Comparison of ENCODE assay signal across 8 cellular contexts in genomic region chr11:134252539-134253188, GRCh38. TPM values are rescaled to one million over a fixed set of nuclear protein-coding genes. Genes with fewer than 3 reads are reported as not detected.
DNase-seq lines count a peak whose midpoint lies in the region; ATAC-seq, FAIRE-seq and TF ChIP-seq lines count a peak whose summit lies in the region.

No MANE protein-coding gene starts in this region.

- peak overlapping the region; percentile 64 for H3K9ac ChIP-seq in OCI-LY1 (ENCODE audit: low read length)
- H3K9ac ChIP-seq in HepG2 (ENCODE audit: insufficient read depth, low read depth, low read length): peak overlapping the region; percentile 71

- H2AFZ ChIP-seq in OCI-LY1 (ENCODE audit: low read length): peak overlapping the region; percentile 48; the same call in 1 of the 2 replicates
- H2AFZ ChIP-seq in HepG2 (ENCODE audit: low read length): peak overlapping the region; percentile 98

- BruUV-seq in HepG2 (replicated peaks; lab: Mats Ljungman, UMichigan): TSS peak; percentile 68

- in situ Hi-C loops in HepG2 (cut with HindIII; ENCODE audit: extremely low pct_ligation_motif_present, low pct_unique_long_range_greater_than_20kb): no loop called here

- H3K9me3 ChIP-seq in OCI-LY1 (ENCODE audit: low read length) (no peaks in the 10 kb centered on the region), breast epithelium (no peaks in the 10 kb centered on the region), HepG2 (ENCODE audit: low read length) (no peaks in the 10 kb centered on the region)

- TF ChIP-seq CTCF in 22Rv1 (IDR thresholded peaks at IDR 0.05) (no peak), OCI-LY1 (IDR thresholded peaks at IDR 0.05; ENCODE audit: low read length) (no peak), breast epithelium (IDR thresholded peaks at IDR 0.05) (no peak), HepG2 (CRISPR knock-in tag; IDR thresholded peaks at IDR 0.05) (no peak)

- H3K36me3 ChIP-seq in OCI-LY1 (ENCODE audit: insufficient read depth, low read length) (peaks cover 24% of the 10 kb centered on the region), breast epithelium (no peaks in the 10 kb centered on the region), HepG2 (replicated peaks in 1 of 2; ENCODE audit: control insufficient read depth in 1 of 2, insufficient read depth in 2 of 2, low read length in 2 of 2) (peaks cover 9 to 33% of the 10 kb centered on the region in 2 experiments; a peak in 4 of 5 replicates)

- TF ChIP-seq EP300 in HepG2 (IDR thresholded peaks at IDR 0.05; ENCODE audit: low read depth in 2 of 2, low read length in 2 of 2) (no peak), HepG2 (CRISPR knock-in tag; IDR thresholded peaks at IDR 0.05; ENCODE audit: borderline replicate concordance) (no peak)

- TF ChIP-seq RAD21 in HepG2 (CRISPR knock-in tag; IDR thresholded peaks at IDR 0.05): no peak

- H3K27ac ChIP-seq in 22Rv1: peak overlapping the region; percentile 68
- H3K27ac ChIP-seq in OCI-LY1 (ENCODE audit: low read depth, low read length, poor library complexity, severe bottlenecking): no peak overlapping the region
- peak overlapping the region; percentile 61 to 71 for H3K27ac ChIP-seq in breast epithelium
- H3K27ac ChIP-seq in HepG2 (ENCODE audit: extremely low read length, insufficient read depth, low read length): peak overlapping the region; percentile 61

- no peak for FAIRE-seq in HepG2 (lab: Jason Lieb, UNC)

- H3K4me3 ChIP-seq in OCI-LY1 (ENCODE audit: low read depth, low read length, poor library complexity, severe bottlenecking): peak overlapping the region; percentile 71
- H3K4me3 ChIP-seq in breast epithelium: peak overlapping the region; percentile 81 to 96 (median 91)
- peak overlapping the region; percentile 75 to 98 (median 86) for H3K4me3 ChIP-seq in HepG2 (replicated peaks in 1 of 3; ENCODE audit: insufficient read depth in 1 of 3, low read depth in 2 of 3, low read length in 3 of 3)

- CTCF ChIA-PET in HepG2 (lab: Yijun Ruan, JAX; ENCODE audit: low intra/inter-chr PET ratio, low total read pairs): no interaction called here

- ATAC-seq in GM18499 (IDR thresholded peaks at IDR 0.05; ENCODE audit: insufficient read depth, unreplicated experiment) (peak; percentile 26), HG03045 (IDR thresholded peaks at IDR 0.05; ENCODE audit: unreplicated experiment) (peak; percentile 30), HepG2 (peak; percentile 42)

- no peaks in the 10 kb centered on the region for H3K9me2 ChIP-seq in OCI-LY1 (ENCODE audit: low read depth, low read length)

- H3K27me3 ChIP-seq in OCI-LY1 (ENCODE audit: insufficient read depth, low read length) (no peaks in the 10 kb centered on the region), breast epithelium (no peaks in the 10 kb centered on the region), HepG2 (ENCODE audit: control insufficient read depth in 1 of 2, insufficient read depth in 2 of 2, low read length in 2 of 2) (no peaks in the 10 kb centered on the region)

- intact Hi-C loops in breast epithelium (cut with DNase I; ENCODE audit: low total_unique reads): no loop called here
- intact Hi-C loops in HepG2 (cut with micrococcal nuclease; ENCODE audit: unreplicated experiment): loop anchor here (2.0 kb wide), 1 partner anchor 28 kb away; the partner anchor contains the start of gene VPS26B

- POLR2A ChIA-PET in HepG2 (lab: Yijun Ruan, JAX): interaction anchor here (0.9 to 1.8 kb wide), 2 partner anchors 28 kb away, joined by 4 to 12 read pairs; partner anchors contain the start of genes NCAPD3 and VPS26B

- no peak for TF ChIP-seq POLR2A in breast epithelium (IDR thresholded peaks at IDR 0.05)
- no peak for TF ChIP-seq POLR2A in HepG2 (IDR thresholded peaks at IDR 0.05; ENCODE audit: insufficient read depth in 1 of 2, low read depth in 2 of 2, low read length in 2 of 2)

- DNase-seq in breast epithelium (ENCODE audit: low spot score in 2 of 2) (no peak), HepG2 (ENCODE audit: low spot score) (no peak), superior temporal gyrus (ENCODE audit: extremely low spot score) (peak; percentile 26), mucosa of gallbladder (ENCODE audit: low spot score) (no peak)

- peak overlapping the region; percentile 80 for H3K4me2 ChIP-seq in OCI-LY1 (ENCODE audit: low read length)
- H3K4me2 ChIP-seq in HepG2 (ENCODE audit: low read depth, low read length): peak overlapping the region; percentile 73

- H3K79me2 ChIP-seq in OCI-LY1 (ENCODE audit: insufficient read depth, low read length) (no peaks in the 10 kb centered on the region), HepG2 (ENCODE audit: insufficient read depth, low read length) (peaks cover 21% of the 10 kb centered on the region)

- WGBS in HepG2 (ENCODE audit: low lambda C conversion rate): 4% methylated on average over 16 of the region's 22 CpGs

- H3F3A ChIP-seq in OCI-LY1 (ENCODE audit: insufficient read depth, low read length): no peaks in the 10 kb centered on the region

- H3K4me1 ChIP-seq in OCI-LY1 (ENCODE audit: insufficient read depth, low read length, severe bottlenecking): peaks cover 18% of the 10 kb centered on the region
- H3K4me1 ChIP-seq in breast epithelium: peaks cover 5 to 14% of the 10 kb centered on the region in 2 donors
- peaks cover 24% of the 10 kb centered on the region for H3K4me1 ChIP-seq in HepG2 (ENCODE audit: insufficient read depth, low read length)

- H4K20me1 ChIP-seq in OCI-LY1 (ENCODE audit: insufficient read depth, low read length) (no peaks in the 10 kb centered on the region), HepG2 (ENCODE audit: insufficient read depth, low read length) (no peaks in the 10 kb centered on the region)

RNA-seq across cellular contexts. Expression of gene THYN1, which starts 0.5 kb away (rescaled TPM):
- 10 to 100 TPM; 51.7 to 73.9 (median 58.7) TPM for total RNA-seq in breast epithelium
- total RNA-seq in HepG2 (2016; rRNA removed; fragmentation: Illumina TruSeq; extraction: Trizol): 87.6 and 124 TPM in 2 replicates
- 27.7 and 28.2 TPM in 2 replicates for total RNA-seq in HepG2 (2016; cell fraction: cytosol; rRNA removed; fragmentation: Illumina TruSeq; extraction: Trizol; ENCODE audit: low read depth)
- 85.6 and 131 TPM in 2 replicates for total RNA-seq in HepG2 (2016; cell fraction: insoluble cytoplasmic fraction; rRNA removed; fragmentation: Illumina TruSeq; extraction: Trizol)
- total RNA-seq in HepG2 (2016; cell fraction: membrane; rRNA removed; fragmentation: Illumina TruSeq; extraction: Trizol): 30.8 and 33.6 TPM in 2 replicates
- 36.1 and 37.9 TPM in 2 replicates for total RNA-seq in HepG2 (2016; cell fraction: nucleus; rRNA removed; fragmentation: Illumina TruSeq; extraction: Trizol)
- polyA plus RNA-seq in HepG2 (2011; rRNA removed): 36.1 and 42.9 TPM in 2 replicates
- 26.4 and 34.6 TPM in 2 replicates for polyA plus RNA-seq in HepG2 (2011; cell fraction: cytosol; rRNA removed)
- 36.2 and 44.1 TPM in 2 replicates for polyA plus RNA-seq in HepG2 (2011; cell fraction: nucleus; rRNA removed)
- 37.8 and 41.8 TPM in 2 replicates for polyA plus RNA-seq in HepG2 (2012)
- polyA plus RNA-seq in HepG2 (2016; cell fraction: cytosol; fragmentation: Illumina TruSeq; extraction: Trizol; ENCODE audit: low read depth): 16.9 and 21.6 TPM in 2 replicates
- 112 and 113 TPM in 2 replicates for polyA plus RNA-seq in HepG2 (2016; cell fraction: insoluble cytoplasmic fraction; fragmentation: Illumina TruSeq; extraction: Trizol; ENCODE audit: low read depth)
- 19.0 and 24.5 TPM in 2 replicates for polyA plus RNA-seq in HepG2 (2016; cell fraction: membrane; fragmentation: Illumina TruSeq; extraction: Trizol; ENCODE audit: low read depth)
- 55.9 and 59.2 TPM in 2 replicates for polyA plus RNA-seq in HepG2 (2016; cell fraction: nucleus; fragmentation: Illumina TruSeq; extraction: Trizol; ENCODE audit: insufficient read depth, low read depth)
- polyA minus RNA-seq in HepG2 (2011; rRNA and poly(A)+ RNA removed; ENCODE audit: low replicate concordance): 13.8 and 26.1 TPM in 2 replicates
- 20.0 and 22.4 TPM in 2 replicates for polyA minus RNA-seq in HepG2 (2011; cell fraction: cytosol; rRNA and poly(A)+ RNA removed)
- polyA minus RNA-seq in HepG2 (2011; cell fraction: nucleus; rRNA and poly(A)+ RNA removed): 13.6 and 18.3 TPM in 2 replicates
- 39.4 TPM for total RNA-seq in mucosa of gallbladder

RNA-seq across cellular contexts. Expression of gene ACAD8, which starts 0.7 kb away (rescaled TPM):
- 10 to 100 TPM; 20.5 to 46.2 (median 40.4) TPM for total RNA-seq in breast epithelium
- total RNA-seq in HepG2 (2016; rRNA removed; fragmentation: Illumina TruSeq; extraction: Trizol): 16.1 and 20.3 TPM in 2 replicates
- 3.4 and 4.1 TPM in 2 replicates for total RNA-seq in HepG2 (2016; cell fraction: cytosol; rRNA removed; fragmentation: Illumina TruSeq; extraction: Trizol; ENCODE audit: low read depth)
- 17.3 and 20.9 TPM in 2 replicates for total RNA-seq in HepG2 (2016; cell fraction: insoluble cytoplasmic fraction; rRNA removed; fragmentation: Illumina TruSeq; extraction: Trizol)
- 6.2 and 6.5 TPM in 2 replicates for total RNA-seq in HepG2 (2016; cell fraction: membrane; rRNA removed; fragmentation: Illumina TruSeq; extraction: Trizol)
- 26.6 and 27.7 TPM in 2 replicates for total RNA-seq in HepG2 (2016; cell fraction: nucleus; rRNA removed; fragmentation: Illumina TruSeq; extraction: Trizol)
- 13.5 and 15.0 TPM in 2 replicates for polyA plus RNA-seq in HepG2 (2011; rRNA removed)
- 7.3 and 8.8 TPM in 2 replicates for polyA plus RNA-seq in HepG2 (2011; cell fraction: cytosol; rRNA removed)
- polyA plus RNA-seq in HepG2 (2011; cell fraction: nucleus; rRNA removed): 60.4 and 65.1 TPM in 2 replicates
- 9.7 and 10.7 TPM in 2 replicates for polyA plus RNA-seq in HepG2 (2012)
- polyA plus RNA-seq in HepG2 (2016; cell fraction: cytosol; fragmentation: Illumina TruSeq; extraction: Trizol; ENCODE audit: low read depth): 1.4 and 1.9 TPM in 2 replicates
- 13.8 and 14.4 TPM in 2 replicates for polyA plus RNA-seq in HepG2 (2016; cell fraction: insoluble cytoplasmic fraction; fragmentation: Illumina TruSeq; extraction: Trizol; ENCODE audit: low read depth)
- polyA plus RNA-seq in HepG2 (2016; cell fraction: membrane; fragmentation: Illumina TruSeq; extraction: Trizol; ENCODE audit: low read depth): 3.5 and 4.0 TPM in 2 replicates
- 54.0 and 56.7 TPM in 2 replicates for polyA plus RNA-seq in HepG2 (2016; cell fraction: nucleus; fragmentation: Illumina TruSeq; extraction: Trizol; ENCODE audit: insufficient read depth, low read depth)
- 6.4 and 13.2 TPM in 2 replicates for polyA minus RNA-seq in HepG2 (2011; rRNA and poly(A)+ RNA removed; ENCODE audit: low replicate concordance)
- polyA minus RNA-seq in HepG2 (2011; cell fraction: cytosol; rRNA and poly(A)+ RNA removed): 4.3 and 4.6 TPM in 2 replicates
- polyA minus RNA-seq in HepG2 (2011; cell fraction: nucleus; rRNA and poly(A)+ RNA removed): 30.1 and 33.6 TPM in 2 replicates
- total RNA-seq in mucosa of gallbladder: 29.7 TPM

RNA-seq across cellular contexts. Expression of gene GLB1L3, which starts 23.5 kb away (rescaled TPM):
- 1 to 10 TPM in 2 of 3 donors, not detected in 1; 1.0 to 1.6 TPM for total RNA-seq in breast epithelium
- not detected in 2 replicates for total RNA-seq in HepG2 (2016; rRNA removed; fragmentation: Illumina TruSeq; extraction: Trizol)
- total RNA-seq in HepG2 (2016; cell fraction: cytosol; rRNA removed; fragmentation: Illumina TruSeq; extraction: Trizol; ENCODE audit: low read depth): not detected in 2 replicates
- not detected in 2 replicates for total RNA-seq in HepG2 (2016; cell fraction: insoluble cytoplasmic fraction; rRNA removed; fragmentation: Illumina TruSeq; extraction: Trizol)
- total RNA-seq in HepG2 (2016; cell fraction: membrane; rRNA removed; fragmentation: Illumina TruSeq; extraction: Trizol): not detected in 2 replicates
- not detected in 2 replicates for total RNA-seq in HepG2 (2016; cell fraction: nucleus; rRNA removed; fragmentation: Illumina TruSeq; extraction: Trizol)
- not detected in 2 replicates for polyA plus RNA-seq in HepG2 (2011; rRNA removed)
- not detected in 2 replicates for polyA plus RNA-seq in HepG2 (2011; cell fraction: cytosol; rRNA removed)
- polyA plus RNA-seq in HepG2 (2011; cell fraction: nucleus; rRNA removed): not detected in 2 replicates
- not detected in 2 replicates for polyA plus RNA-seq in HepG2 (2012)
- not detected in 2 replicates for polyA plus RNA-seq in HepG2 (2016; cell fraction: cytosol; fragmentation: Illumina TruSeq; extraction: Trizol; ENCODE audit: low read depth)
- not detected in 2 replicates for polyA plus RNA-seq in HepG2 (2016; cell fraction: insoluble cytoplasmic fraction; fragmentation: Illumina TruSeq; extraction: Trizol; ENCODE audit: low read depth)
- polyA plus RNA-seq in HepG2 (2016; cell fraction: membrane; fragmentation: Illumina TruSeq; extraction: Trizol; ENCODE audit: low read depth): not detected in 2 replicates
- polyA plus RNA-seq in HepG2 (2016; cell fraction: nucleus; fragmentation: Illumina TruSeq; extraction: Trizol; ENCODE audit: insufficient read depth, low read depth): not detected in 2 replicates
- polyA minus RNA-seq in HepG2 (2011; rRNA and poly(A)+ RNA removed; ENCODE audit: low replicate concordance): not detected in 2 replicates
- not detected in 2 replicates for polyA minus RNA-seq in HepG2 (2011; cell fraction: cytosol; rRNA and poly(A)+ RNA removed)
- polyA minus RNA-seq in HepG2 (2011; cell fraction: nucleus; rRNA and poly(A)+ RNA removed): not detected in 2 replicates
- total RNA-seq in mucosa of gallbladder: not detected

RNA-seq across cellular contexts. Expression of gene VPS26B, which starts 28.2 kb away (rescaled TPM):
- 10 to 100 TPM; 34.4 to 45.0 (median 40.1) TPM for total RNA-seq in breast epithelium
- 20.2 and 20.4 TPM in 2 replicates for total RNA-seq in HepG2 (2016; rRNA removed; fragmentation: Illumina TruSeq; extraction: Trizol)
- 9.3 and 11.8 TPM in 2 replicates for total RNA-seq in HepG2 (2016; cell fraction: cytosol; rRNA removed; fragmentation: Illumina TruSeq; extraction: Trizol; ENCODE audit: low read depth)
- 16.6 and 21.1 TPM in 2 replicates for total RNA-seq in HepG2 (2016; cell fraction: insoluble cytoplasmic fraction; rRNA removed; fragmentation: Illumina TruSeq; extraction: Trizol)
- total RNA-seq in HepG2 (2016; cell fraction: membrane; rRNA removed; fragmentation: Illumina TruSeq; extraction: Trizol): 20.7 and 24.3 TPM in 2 replicates
- 18.0 and 24.8 TPM in 2 replicates for total RNA-seq in HepG2 (2016; cell fraction: nucleus; rRNA removed; fragmentation: Illumina TruSeq; extraction: Trizol)
- 23.2 and 23.6 TPM in 2 replicates for polyA plus RNA-seq in HepG2 (2011; rRNA removed)
- 18.6 and 19.4 TPM in 2 replicates for polyA plus RNA-seq in HepG2 (2011; cell fraction: cytosol; rRNA removed)
- 49.5 and 51.9 TPM in 2 replicates for polyA plus RNA-seq in HepG2 (2011; cell fraction: nucleus; rRNA removed)
- polyA plus RNA-seq in HepG2 (2012): 16.9 and 18.9 TPM in 2 replicates
- 13.9 and 19.4 TPM in 2 replicates for polyA plus RNA-seq in HepG2 (2016; cell fraction: cytosol; fragmentation: Illumina TruSeq; extraction: Trizol; ENCODE audit: low read depth)
- 23.1 and 26.7 TPM in 2 replicates for polyA plus RNA-seq in HepG2 (2016; cell fraction: insoluble cytoplasmic fraction; fragmentation: Illumina TruSeq; extraction: Trizol; ENCODE audit: low read depth)
- 21.1 and 25.1 TPM in 2 replicates for polyA plus RNA-seq in HepG2 (2016; cell fraction: membrane; fragmentation: Illumina TruSeq; extraction: Trizol; ENCODE audit: low read depth)
- 41.4 and 44.5 TPM in 2 replicates for polyA plus RNA-seq in HepG2 (2016; cell fraction: nucleus; fragmentation: Illumina TruSeq; extraction: Trizol; ENCODE audit: insufficient read depth, low read depth)
- polyA minus RNA-seq in HepG2 (2011; rRNA and poly(A)+ RNA removed; ENCODE audit: low replicate concordance): 31.0 and 49.4 TPM in 2 replicates
- polyA minus RNA-seq in HepG2 (2011; cell fraction: cytosol; rRNA and poly(A)+ RNA removed): 13.7 and 15.0 TPM in 2 replicates
- 28.1 and 32.8 TPM in 2 replicates for polyA minus RNA-seq in HepG2 (2011; cell fraction: nucleus; rRNA and poly(A)+ RNA removed)
- 54.8 TPM for total RNA-seq in mucosa of gallbladder

RNA-seq across cellular contexts. Expression of gene NCAPD3, which starts 28.9 kb away (rescaled TPM):
- 10 to 100 TPM; 12.0 to 16.5 (median 12.1) TPM for total RNA-seq in breast epithelium
- 25.6 and 33.3 TPM in 2 replicates for total RNA-seq in HepG2 (2016; rRNA removed; fragmentation: Illumina TruSeq; extraction: Trizol)
- 5.6 and 7.4 TPM in 2 replicates for total RNA-seq in HepG2 (2016; cell fraction: cytosol; rRNA removed; fragmentation: Illumina TruSeq; extraction: Trizol; ENCODE audit: low read depth)
- 25.5 and 31.4 TPM in 2 replicates for total RNA-seq in HepG2 (2016; cell fraction: insoluble cytoplasmic fraction; rRNA removed; fragmentation: Illumina TruSeq; extraction: Trizol)
- total RNA-seq in HepG2 (2016; cell fraction: membrane; rRNA removed; fragmentation: Illumina TruSeq; extraction: Trizol): 9.0 and 10.1 TPM in 2 replicates
- 44.8 and 48.3 TPM in 2 replicates for total RNA-seq in HepG2 (2016; cell fraction: nucleus; rRNA removed; fragmentation: Illumina TruSeq; extraction: Trizol)
- 18.0 and 20.7 TPM in 2 replicates for polyA plus RNA-seq in HepG2 (2011; rRNA removed)
- 11.8 and 14.9 TPM in 2 replicates for polyA plus RNA-seq in HepG2 (2011; cell fraction: cytosol; rRNA removed)
- 38.8 and 47.9 TPM in 2 replicates for polyA plus RNA-seq in HepG2 (2011; cell fraction: nucleus; rRNA removed)
- 15.5 and 18.8 TPM in 2 replicates for polyA plus RNA-seq in HepG2 (2012)
- polyA plus RNA-seq in HepG2 (2016; cell fraction: cytosol; fragmentation: Illumina TruSeq; extraction: Trizol; ENCODE audit: low read depth): 4.1 and 6.4 TPM in 2 replicates
- 23.1 and 26.0 TPM in 2 replicates for polyA plus RNA-seq in HepG2 (2016; cell fraction: insoluble cytoplasmic fraction; fragmentation: Illumina TruSeq; extraction: Trizol; ENCODE audit: low read depth)
- polyA plus RNA-seq in HepG2 (2016; cell fraction: membrane; fragmentation: Illumina TruSeq; extraction: Trizol; ENCODE audit: low read depth): 6.2 and 7.0 TPM in 2 replicates
- 56.6 and 58.9 TPM in 2 replicates for polyA plus RNA-seq in HepG2 (2016; cell fraction: nucleus; fragmentation: Illumina TruSeq; extraction: Trizol; ENCODE audit: insufficient read depth, low read depth)
- polyA minus RNA-seq in HepG2 (2011; rRNA and poly(A)+ RNA removed; ENCODE audit: low replicate concordance): 61.3 and 145 TPM in 2 replicates
- polyA minus RNA-seq in HepG2 (2011; cell fraction: cytosol; rRNA and poly(A)+ RNA removed): 10.8 and 18.3 TPM in 2 replicates
- polyA minus RNA-seq in HepG2 (2011; cell fraction: nucleus; rRNA and poly(A)+ RNA removed): 50.2 and 62.6 TPM in 2 replicates
- total RNA-seq in mucosa of gallbladder: 14.7 TPM
